Comparison of ENCODE assay signal across 14 cellular contexts in genomic region chr18:58534535-58535301, GRCh38.
DNase-seq lines count a peak whose midpoint lies in the region; ATAC-seq and TF ChIP-seq lines count a peak whose summit lies in the region.
"Had no signal": no experiment of that assay in that cellular context is flagged by ENCODE, and none has a peak within 500 bp of the region (broad histone marks: within the 10 kb centered on the region; RNA-seq: fewer than 3 reads in every experiment).

No MANE protein-coding gene starts in this region.

- H3K9me3 Mint-ChIP-seq in central memory CD8-positive, alpha-beta T cell: no peaks in the 10 kb centered on the region
- H3K9me3 Mint-ChIP-seq: naive thymus-derived CD8-positive, alpha-beta T cell had no signal

- H3K27ac ChIP-seq in tibial nerve: no peak overlapping the region
- H3K27ac ChIP-seq: HL-60, VCaP had no signal

- no peak for TF ChIP-seq EP300 in tibial nerve (IDR thresholded peaks at IDR 0.05)

- no peak overlapping the region for H3K4me3 Mint-ChIP-seq in central memory CD8-positive, alpha-beta T cell
- H3K4me3 Mint-ChIP-seq: naive thymus-derived CD8-positive, alpha-beta T cell had no signal

- H3K27me3 ChIP-seq in tibial nerve: no peaks in the 10 kb centered on the region
- H3K27me3 ChIP-seq: MG63 had no signal

- peak overlapping the region; percentile 73 for H3K4me3 ChIP-seq in GM12864 (ENCODE audit: low read depth, low read length)
- no peak overlapping the region for H3K4me3 ChIP-seq in tibial nerve
- H3K4me3 ChIP-seq: MG63 had no signal

- TF ChIP-seq POLR2A in tibial nerve (IDR thresholded peaks at IDR 0.05): no peak

- peaks cover 25% of the 10 kb centered on the region for H3K27me3 Mint-ChIP-seq in central memory CD8-positive, alpha-beta T cell

- peaks cover 0 to under 1% (median 0%) of the 10 kb centered on the region in 4 donors for H3K9me3 ChIP-seq in tibial nerve
- H3K9me3 ChIP-seq: MG63 had no signal

- TF ChIP-seq CTCF in GM12864 (IDR thresholded peaks at IDR 0.05; ENCODE audit: low read depth, low read length, missing control alignments) (no peak), tibial nerve (IDR thresholded peaks at IDR 0.05) (no peak)

- ATAC-seq in GM19455 (IDR thresholded peaks at IDR 0.05; ENCODE audit: unreplicated experiment): peak; percentile 14
- peak; percentile 16 for ATAC-seq in HG02943 (IDR thresholded peaks at IDR 0.05; ENCODE audit: low read depth, unreplicated experiment)
- no peak for ATAC-seq in central memory CD8-positive, alpha-beta T cell (replicated peaks; ENCODE audit: extremely low read depth, poor library complexity, severe bottlenecking)
- ATAC-seq: naive thymus-derived CD8-positive, alpha-beta T cell had no signal

- H3K4me1 ChIP-seq in tibial nerve: no peaks in the 10 kb centered on the region

- DNase-seq in GM12864 (ENCODE audit: low read depth) (no peak), islet precursor cell (no peak), NCI-H1436 (lab: John Stamatoyannopoulos, UW) (no peak), tibial nerve (ENCODE audit: low spot score in 2 of 2) (no peak), NCI-H2081 treated with DMSO at 0.1 percent for 48 hours (lab: John Stamatoyannopoulos, UW) (no peak)
- DNase-seq in central memory CD8-positive, alpha-beta T cell (ENCODE audit: low spot score in 2 of 2): no peak
- DNase-seq: activated gamma-delta T cell, GF-D8, MG63 had no signal

- peaks cover 6% of the 10 kb centered on the region for H3K4me1 Mint-ChIP-seq in central memory CD8-positive, alpha-beta T cell

- WGBS in tibial nerve, 2 donors: 66 to 75% methylated on average over 11 of the region's 11 CpGs

- peak overlapping the region; percentile 68 for H3K27ac Mint-ChIP-seq in central memory CD8-positive, alpha-beta T cell (ENCODE audit: low read depth)

- peaks cover 3% of the 10 kb centered on the region for H3K36me3 Mint-ChIP-seq in central memory CD8-positive, alpha-beta T cell (ENCODE audit: insufficient read depth)
- H3K36me3 Mint-ChIP-seq: naive thymus-derived CD8-positive, alpha-beta T cell had no signal

- no peaks in the 10 kb centered on the region for H3K36me3 ChIP-seq in tibial nerve
